Comparison of ENCODE assay signal across 25 cellular contexts in the genomic region with DNA sequence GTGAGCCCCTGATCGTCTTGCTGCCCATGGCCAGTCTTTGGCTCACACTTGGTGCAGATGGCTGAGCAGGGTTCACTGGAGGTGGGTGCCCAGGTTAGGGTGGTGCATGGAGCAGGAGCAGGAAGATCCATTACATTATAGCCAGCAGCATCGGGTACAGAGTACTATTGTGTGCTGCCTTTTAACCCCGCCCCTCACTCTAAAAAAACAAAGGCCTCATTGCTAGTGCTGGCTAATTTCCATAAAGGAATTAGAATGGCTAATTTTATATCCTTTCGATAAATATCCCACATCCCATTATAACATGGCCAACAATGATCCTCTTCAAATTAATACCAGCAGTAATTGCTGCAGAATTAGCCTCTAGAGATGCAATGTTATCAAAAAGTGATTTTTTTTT. TPM values are rescaled to one million over a fixed set of nuclear protein-coding genes. Genes with fewer than 3 reads are reported as not detected.
DNase-seq lines count a peak whose midpoint lies in the region; ATAC-seq, FAIRE-seq and TF ChIP-seq lines count a peak whose summit lies in the region.
"Had no signal": no experiment of that assay in that cellular context is flagged by ENCODE, and none has a peak within 500 bp of the region (broad histone marks: within the 10 kb centered on the region; RNA-seq: fewer than 3 reads in every experiment).

No MANE protein-coding gene starts in this region.

- TF ChIP-seq POLR2A in GM12891 (IDR thresholded peaks at IDR 0.05; ENCODE audit: low read depth, low read length), result no peak

- DNase-seq in GM12891 (ENCODE audit: insufficient read length, low spot score), result no peak
- peak; percentile 83 for DNase-seq in foreskin melanocyte
- peak in 28 of 49 donors; percentile 5 to 65 (median 19) for DNase-seq in substantia nigra (lab: John Stamatoyannopoulos, UW)
- no peak for DNase-seq in NCI-H748 treated with DMSO at 0.1 percent for 48 hours (lab: John Stamatoyannopoulos, UW)
- no peak for DNase-seq in NCI-H226
- DNase-seq: activated B cell treated with CpG ODN at 0.5 μM for 24 hours; activated CD8-positive, alpha-beta T cell treated with anti-CD3 and anti-CD28 coated beads, Interleukin-2, amount 10 ng/mL, durations not matched to agents 7 days and 5 days; activated naive CD4-positive, alpha-beta T cell treated with Interleukin-2 at 50 U/mL for 16 hours; activated T-cell treated with anti-CD3 and anti-CD28 coated beads, Interleukin-2, amount 50 U/mL, for 48 hours; dermis blood vessel endothelial cell; GOT3; heart left ventricle; KBM-7; left ventricle myocardium superior; NCI-H146; NCI-H2171; NCI-H69; stimulated activated CD4-positive, alpha-beta T cell treated with anti-CD3 and anti-CD28 coated beads, Interleukin-1b, Interleukin-23, amount 100 ng/mL, for 48 hours; T-helper 9 cell had no signal

- FAIRE-seq in GM12891 (lab: Jason Lieb, UNC), result peak; percentile 28
- FAIRE-seq: endothelial cell of umbilical vein had no signal

- H3K27ac ChIP-seq in substantia nigra (ENCODE audit: low read depth, low read length, poor library complexity, severe bottlenecking), result peak overlapping the region; percentile 90
- H3K27ac ChIP-seq: cardiac muscle cell, heart left ventricle, prostate gland, suprapubic skin had no signal

- ATAC-seq in HG03095 (IDR thresholded peaks at IDR 0.05; ENCODE audit: unreplicated experiment), result peak; percentile 30
- ATAC-seq in activated CD4-positive, CD25-positive, alpha-beta regulatory T cell treated with anti-CD3 and anti-CD28 coated beads, Interleukin-2, amount 50 U/mL, for 24 hours, result no peak
- ATAC-seq: activated CD8-positive, alpha-beta T cell treated with anti-CD3 and anti-CD28 coated beads, Interleukin-2, amount 10 ng/mL, durations not matched to agents 7 days and 5 days; heart left ventricle; left ventricle myocardium superior had no signal

TF ChIP-seq in GM12891, 5 proteins besides CTCF, POLR2A, EP300 and RAD21:
- TF ChIP-seq POU2F2 (IDR thresholded peaks at IDR 0.05; ENCODE audit: low read depth, low read length), result no peak
- TF ChIP-seq PAX5 (IDR thresholded peaks at IDR 0.05; ENCODE audit: insufficient read depth, low read length, severe bottlenecking), result no peak
- no peak for TF ChIP-seq TAF1 (IDR thresholded peaks at IDR 0.05; ENCODE audit: low read depth, low read length)
- TF ChIP-seq POLR2AphosphoS5 (IDR thresholded peaks at IDR 0.05; ENCODE audit: low read depth, low read length), result no peak
- TF ChIP-seq SPI1 (IDR thresholded peaks at IDR 0.05; ENCODE audit: low read depth, low read length), result no peak
TF ChIP-seq in GM12891: peak in this region for 0.

RNA-seq across cellular contexts. Expression of gene PPP4R2, which starts 45.8 kb away (rescaled TPM):
- polyA plus RNA-seq in GM12891 (2012; ENCODE audit: low read depth, missing spikeins), result 23.2 TPM

Comparison
In these comparisons a context has a peak if more than half of its experiments do, and no peak if none do; other contexts are left out.
1. DNase-seq: peak in foreskin melanocyte (single experiment) and substantia nigra (28 of 49); none in GM12891 (single experiment), NCI-H748 treated with DMSO at 0.1 percent for 48 hours (single experiment) and NCI-H226 (single experiment).